ENCODE assay signal across 7 cellular contexts in the genomic region with DNA sequence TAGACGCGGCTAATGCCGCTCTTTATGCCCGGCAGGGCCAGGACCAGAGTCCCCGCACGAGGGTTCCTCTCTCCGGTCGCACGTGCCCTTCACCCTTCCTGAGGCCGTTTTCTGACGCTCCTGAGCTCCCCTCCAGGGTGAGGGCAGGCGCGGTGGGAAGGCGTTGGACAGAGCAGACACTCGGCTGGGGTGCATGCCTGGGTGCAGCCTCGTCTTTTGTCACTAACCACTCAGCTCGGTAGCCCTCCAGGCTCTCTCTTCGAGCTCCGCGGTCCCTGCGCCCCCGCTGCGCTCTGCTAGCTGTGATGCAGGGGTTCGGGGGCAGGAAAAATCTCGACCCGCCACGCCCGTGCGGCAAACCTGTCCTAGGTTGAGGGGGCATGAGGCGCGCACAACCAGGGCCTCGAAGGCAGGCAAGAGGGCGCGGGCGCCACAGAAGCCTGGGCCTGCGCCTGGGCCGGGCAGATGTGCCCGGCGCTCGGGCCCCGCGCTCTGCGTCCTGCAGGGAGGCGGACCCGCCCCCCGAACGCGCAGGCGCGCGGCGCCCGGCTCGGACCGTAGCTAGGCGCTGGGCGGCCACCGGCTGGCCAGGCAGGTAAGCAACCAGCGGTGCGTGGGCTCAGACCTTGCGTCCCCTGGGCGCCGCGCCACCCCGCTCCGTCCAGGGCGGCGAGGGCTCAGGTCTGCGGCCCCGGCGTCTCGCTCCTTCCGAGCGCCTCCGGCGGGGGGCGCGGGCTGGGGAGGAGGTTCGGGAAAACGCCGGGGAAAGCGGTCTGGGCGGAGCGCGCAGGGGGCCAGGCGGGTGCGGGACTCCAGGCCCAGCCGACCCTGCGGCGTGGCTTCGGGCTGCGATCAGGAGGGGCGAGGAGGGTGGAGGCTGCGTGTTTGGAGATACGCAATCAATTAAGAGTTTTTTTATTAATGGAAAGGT. TPM values are rescaled to one million over a fixed set of nuclear protein-coding genes. Genes with fewer than 3 reads are reported as not detected.
DNase-seq lines count a peak whose midpoint lies in the region; ATAC-seq and TF ChIP-seq lines count a peak whose summit lies in the region.

L3MBTL1 (plus strand) TSS at position 548 of the 931 bp plus-strand sequence. CDS start 5,807 bp downstream, outside the sequence.

- H3K4me1 ChIP-seq in ascending aorta = peaks cover 0 to 3% of the 10 kb centered on the region in 2 donors
- no peaks in the 10 kb centered on the region for H3K4me1 ChIP-seq in right cardiac atrium (ENCODE audit: control insufficient read depth, insufficient read depth, low read length)
- no peaks in the 10 kb centered on the region for H3K4me1 ChIP-seq in psoas muscle

- peak within 1 kb of the TSS; percentile 51 for H3K4me3 ChIP-seq in GM12864 (ENCODE audit: low read depth, low read length)
- peak within 1 kb of the TSS; percentile 64 to 94 for H3K4me3 ChIP-seq in ascending aorta
- H3K4me3 ChIP-seq in right cardiac atrium (ENCODE audit: low read length) = peak within 1 kb of the TSS; percentile 74
- peak within 1 kb of the TSS; percentile 69 for H3K4me3 ChIP-seq in psoas muscle

- 4% methylated on average over 95 of the region's 95 CpGs for WGBS in right cardiac atrium
- WGBS in psoas muscle, 3 donors = 7 to 9% (median 7%) methylated on average over 91 to 95 of the region's 95 CpGs

- peak; percentile 88 to 91 for ATAC-seq in right cardiac atrium
- ATAC-seq in psoas muscle = peak; percentile 54 to 74 (median 58)

- DNase-seq in GM12864 (ENCODE audit: low read depth) (no peak), NCI-H2227 (lab: John Stamatoyannopoulos, UW; ENCODE audit: unreplicated experiment) (peak; percentile 87), ascending aorta (ENCODE audit: low spot score in 2 of 2) (no peak), right cardiac atrium (peak; percentile 57 to 76 (median 75)), psoas muscle (peak; percentile 38 to 56), GDM1 (lab: John Stamatoyannopoulos, UW) (no peak), middle frontal gyrus (ENCODE audit: extremely low spot score, low spot score) (no peak)

- no peaks in the 10 kb centered on the region for H3K9me3 ChIP-seq in ascending aorta
- no peaks in the 10 kb centered on the region for H3K9me3 ChIP-seq in right cardiac atrium (ENCODE audit: control insufficient read depth, low read length)
- H3K9me3 ChIP-seq in psoas muscle = no peaks in the 10 kb centered on the region

- H3K36me3 ChIP-seq in ascending aorta = no peaks in the 10 kb centered on the region
- no peaks in the 10 kb centered on the region for H3K36me3 ChIP-seq in psoas muscle (ENCODE audit: insufficient read depth in 1 of 2, low read depth in 1 of 2)

- intact Hi-C loops in ascending aorta (cut with DNase I) (no loop called here), right cardiac atrium (cut with DNase I) (no loop called here), psoas muscle (cut with DNase I) (loop anchor here in 1 of 2 donors (5.0 kb wide), 1 partner anchor 45 kb away; no protein-coding TSS in a partner anchor)

- TF ChIP-seq CTCF in GM12864 (IDR thresholded peaks at IDR 0.05; ENCODE audit: low read depth, low read length, missing control alignments) = no peak
- TF ChIP-seq CTCF in ascending aorta (IDR thresholded peaks at IDR 0.05) = no peak
- no peak for TF ChIP-seq CTCF in psoas muscle (IDR thresholded peaks at IDR 0.05)

- H3K27ac ChIP-seq in ascending aorta (no peak within 1 kb of the TSS), right cardiac atrium (ENCODE audit: low read length) (no peak within 1 kb of the TSS), psoas muscle (no peak within 1 kb of the TSS)

- H3K27me3 ChIP-seq in ascending aorta (peaks cover 7% of the 10 kb centered on the region), right cardiac atrium (ENCODE audit: control insufficient read depth, insufficient read depth) (no peaks in the 10 kb centered on the region), psoas muscle (ENCODE audit: insufficient read depth in 3 of 3, low read length in 2 of 3) (peaks cover 0 to 30% (median 6%) of the 10 kb centered on the region in 3 donors)

RNA-seq across cellular contexts. Expression of gene L3MBTL1, which starts in this region (rescaled TPM):
- total RNA-seq in ascending aorta (13.1 TPM), right cardiac atrium (1 to 10 TPM; 5.0 to 6.1 (median 6.1) TPM), psoas muscle (1 to 10 TPM; 2.2 to 4.2 (median 3.5) TPM)
- polyA plus RNA-seq in right cardiac atrium (4.4 TPM), psoas muscle (1 to 10 TPM in 2 of 3 donors, under 1 TPM in 1; 0.82 to 4.3 (median 1.4) TPM)

Comparison
In these comparisons a context has a peak if more than half of its experiments do, and no peak if none do; other contexts are left out.
1. DNase-seq: peak in NCI-H2227 (single experiment), right cardiac atrium (3 of 3) and psoas muscle (2 of 2); none in GM12864 (single experiment), ascending aorta (0 of 2), GDM1 (single experiment) and middle frontal gyrus (single experiment).
2. Peak in every context shown above with its lines, with median percentiles within 50 percentile points of each other: H3K4me3 ChIP-seq.